In the genomic region with DNA sequence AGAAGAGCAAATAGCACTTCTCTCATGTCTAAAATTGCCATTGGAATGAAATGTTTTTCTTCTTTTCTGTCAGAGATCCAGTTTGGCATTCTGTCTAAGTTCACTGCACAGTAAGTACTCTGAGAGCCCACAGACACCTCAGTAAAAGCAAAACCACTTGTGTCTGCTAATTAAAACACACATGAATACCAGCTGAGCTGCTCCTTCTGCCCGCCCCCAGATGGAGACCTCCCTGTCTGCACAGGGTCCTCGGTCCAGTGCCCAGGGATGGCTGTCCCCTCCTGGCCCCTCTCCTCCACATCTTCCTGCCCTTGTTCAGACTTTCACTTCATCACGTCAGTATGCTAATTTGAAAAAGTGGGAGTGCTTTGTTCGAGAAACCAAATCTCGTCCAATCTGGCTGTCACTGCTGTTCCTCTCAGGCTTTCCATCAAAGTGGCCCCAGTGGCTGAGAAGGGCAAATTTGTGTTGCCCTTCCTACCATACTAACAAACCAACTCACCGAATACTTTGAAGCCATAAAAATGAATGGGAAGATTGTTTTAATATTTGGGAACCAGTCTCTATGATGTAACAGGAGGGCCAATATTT, we compare ENCODE assay signal across 17 cellular contexts. TPM values are rescaled to one million over a fixed set of nuclear protein-coding genes. Genes with fewer than 3 reads are reported as not detected.
DNase-seq lines count a peak whose midpoint lies in the region; ATAC-seq, FAIRE-seq and TF ChIP-seq lines count a peak whose summit lies in the region.
"Had no signal": no experiment of that assay in that cellular context is flagged by ENCODE, and none has a peak within 500 bp of the region (broad histone marks: within the 10 kb centered on the region; RNA-seq: fewer than 3 reads in every experiment).

No MANE protein-coding gene starts in this region.

- H3K23me2 ChIP-seq in H1 (ENCODE audit: low read depth, low read length): no peaks in the 10 kb centered on the region

- no peak overlapping the region for H3K4me3 ChIP-seq in H1 (ENCODE audit: extremely low read depth in 1 of 4, insufficient read depth in 2 of 4, low read depth in 3 of 4, low read length in 4 of 4)
- no peak overlapping the region for H3K4me3 ChIP-seq in Caco-2 (ENCODE audit: low read depth, low read length)
- H3K4me3 ChIP-seq: neural progenitor cell had no signal

- no peak overlapping the region for H3K27ac Mint-ChIP-seq in Caco-2 (ENCODE audit: unreplicated experiment)
- H3K27ac Mint-ChIP-seq: activated B cell treated with CpG ODN at 0.5 μM for 24 hours; activated naive CD4-positive, alpha-beta T cell treated with anti-CD3 and anti-CD28 coated beads for 36 hours; neural progenitor cell had no signal

- no peak for DNase-seq in Right ventricle myocardium inferior (ENCODE audit: missing footprints)
- DNase-seq in cardiac septum (ENCODE audit: low spot score): no peak
- DNase-seq in H1 (ENCODE audit: low read depth in 1 of 2, low spot score in 2 of 2): no peak
- peak; percentile 57 for DNase-seq in medulla oblongata (ENCODE audit: extremely low spot score)
- no peak for DNase-seq in LoVo (ENCODE audit: low spot score)
- no peak for DNase-seq in T-helper 1 cell
- DNase-seq in Caco-2: no peak
- no peak for DNase-seq in stimulated activated naive CD8-positive, alpha-beta T cell treated with anti-CD3 and anti-CD28 coated beads, Interleukin-15, Interleukin-2, amounts not matched to agents 100 U/mL and 50 U/mL, for 24 hours
- DNase-seq: ACHN; activated B cell treated with CpG ODN at 0.5 μM for 24 hours; activated naive CD4-positive, alpha-beta T cell treated with anti-CD3 and anti-CD28 coated beads for 36 hours; central memory CD4-positive, alpha-beta T cell; MM.1S; spleen had no signal

- CTCF ChIA-PET in H1 (lab: Charles Lee; ENCODE audit: partially characterized antibody) (interaction anchor here (1.1 to 1.9 kb wide), 3 partner anchors 23 to 230 kb away, joined by 3 to 4 read pairs (median 3); no protein-coding TSS in a partner anchor), Caco-2 (lab: Charles Lee) (no interaction called here)

- no peaks in the 10 kb centered on the region for H3K79me1 ChIP-seq in H1 (ENCODE audit: low read depth, low read length)

- no peak for TF ChIP-seq EP300 in H1 (IDR thresholded peaks at IDR 0.05; ENCODE audit: borderline replicate concordance in 1 of 2, low read depth in 2 of 2, low read length in 2 of 2)

- BruUV-seq in Caco-2 (replicated peaks; lab: Mats Ljungman, UMichigan): no TSS peak

- H3K27me3 ChIP-seq in H1 (replicated peaks in 1 of 4; ENCODE audit: control insufficient read depth in 3 of 4, extremely low read depth in 1 of 4, insufficient read depth in 3 of 4, low read length in 3 of 4): no peaks in the 10 kb centered on the region
- no peaks in the 10 kb centered on the region for H3K27me3 ChIP-seq in Caco-2 (replicated peaks; ENCODE audit: control insufficient read depth, insufficient read depth, low read length)
- H3K27me3 ChIP-seq: neural progenitor cell, spleen had no signal

- H2BK20ac ChIP-seq in H1 (ENCODE audit: low read length): no peak overlapping the region

- no peak overlapping the region for H3K4me3 Mint-ChIP-seq in Caco-2 (ENCODE audit: unreplicated experiment)
- H3K4me3 Mint-ChIP-seq: activated B cell treated with CpG ODN at 0.5 μM for 24 hours; activated naive CD4-positive, alpha-beta T cell treated with anti-CD3 and anti-CD28 coated beads for 36 hours; neural progenitor cell had no signal

- H3K9me3 ChIP-seq in H1 (ENCODE audit: insufficient read depth in 2 of 2, low read depth in 1 of 2, low read length in 1 of 2): no peaks in the 10 kb centered on the region
- no peaks in the 10 kb centered on the region for H3K9me3 ChIP-seq in Caco-2
- H3K9me3 ChIP-seq: spleen had no signal

- 93% methylated on average over 6 of the region's 6 CpGs; no CpG with 5 or more reads in 1 of the 2 experiments for WGBS in H1 (ENCODE audit: extremely low coverage in 1 of 2, insufficient coverage in 1 of 2, insufficient read length in 1 of 2, insufficient replicate concordance in 2 of 2, low coverage in 1 of 2, low lambda C conversion rate in 2 of 2, missing lambda C conversion rate in 1 of 2), 2 experiments

- TF ChIP-seq POLR2A in H1 (IDR thresholded peaks at IDR 0.05; ENCODE audit: control extremely low read depth in 1 of 2, low read depth in 2 of 2, low read length in 2 of 2): no peak

- no peak overlapping the region for H2BK15ac ChIP-seq in H1 (ENCODE audit: low read length)

- H3K4ac ChIP-seq in H1 (replicated peaks; ENCODE audit: insufficient read length, low read depth, low read length): no peak overlapping the region

- peak; percentile 72 for ATAC-seq in Right ventricle myocardium inferior
- ATAC-seq in stimulated activated naive CD8-positive, alpha-beta T cell treated with anti-CD3 and anti-CD28 coated beads, Interleukin-15, Interleukin-2, amounts not matched to agents 100 U/mL and 50 U/mL, for 24 hours: no peak

- H2AFZ ChIP-seq in H1 (ENCODE audit: low read length): 0 out of 2 replicates have a peak overlapping the region, but pooled peaks have one; percentile 12
- H2AFZ ChIP-seq: neural progenitor cell had no signal

- FAIRE-seq in H1 (lab: Jason Lieb, UNC): no peak
- FAIRE-seq: endothelial cell of umbilical vein had no signal

- H3K79me2 ChIP-seq in H1 (ENCODE audit: control insufficient read depth in 1 of 2, insufficient read depth in 2 of 2, low read length in 2 of 2): no peaks in the 10 kb centered on the region

- H3K23ac ChIP-seq in H1 (ENCODE audit: insufficient read length): no peak overlapping the region

- H2BK5ac ChIP-seq in H1 (ENCODE audit: low read depth, low read length): no peak overlapping the region

- H4K5ac ChIP-seq in H1 (ENCODE audit: insufficient read length, low read depth, low read length): no peak overlapping the region

- H3K9ac ChIP-seq in H1 (replicated peaks in 1 of 4; ENCODE audit: extremely low read depth in 1 of 4, low read depth in 3 of 4, low read length in 3 of 4): no peak overlapping the region
- H3K9ac ChIP-seq: neural progenitor cell had no signal

- POLR2A ChIA-PET in H1 (lab: Charles Lee; ENCODE audit: partially characterized antibody): no interaction called here
- POLR2A ChIA-PET in Caco-2 (lab: Charles Lee): no interaction called here

- TF ChIP-seq CTCF in H1 (IDR thresholded peaks at IDR 0.05; ENCODE audit: control extremely low read depth in 1 of 3, insufficient read depth in 1 of 3, low read depth in 1 of 3, low read length in 3 of 3) (no peak), Caco-2 (IDR thresholded peaks at IDR 0.05; ENCODE audit: insufficient read depth in 1 of 2, low read depth in 1 of 2, low read length in 1 of 2, severe bottlenecking in 1 of 2, unreplicated experiment in 1 of 2) (no peak)

- H3K36me3 Mint-ChIP-seq in Caco-2 (ENCODE audit: insufficient read depth, unreplicated experiment): peaks cover 4% of the 10 kb centered on the region

- H2BK12ac ChIP-seq in H1 (ENCODE audit: low read depth, low read length): no peak overlapping the region

- H3K27me3 Mint-ChIP-seq in Caco-2 (ENCODE audit: insufficient read depth, unreplicated experiment): no peaks in the 10 kb centered on the region
- H3K27me3 Mint-ChIP-seq: activated B cell treated with CpG ODN at 0.5 μM for 24 hours had no signal

- H4K20me1 ChIP-seq in H1 (replicated peaks in 1 of 2; ENCODE audit: control insufficient read depth in 1 of 2, insufficient read depth in 2 of 2, low read length in 2 of 2): no peaks in the 10 kb centered on the region

- no peak for TF ChIP-seq RAD21 in H1 (IDR thresholded peaks at IDR 0.05 in 1 of 2, conservative IDR thresholded peaks at IDR 0.05 in 1 of 2; ENCODE audit: low read depth in 2 of 2, low read length in 2 of 2)

- peaks cover 0 to 11% (median 9%) of the 10 kb centered on the region in 4 experiments; a peak in 5 of 7 replicates for H3K4me1 ChIP-seq in H1 (replicated peaks in 1 of 4; ENCODE audit: control insufficient read depth in 3 of 4, insufficient read depth in 4 of 4, low read length in 3 of 4)
- peaks cover 15% of the 10 kb centered on the region for H3K4me1 ChIP-seq in Caco-2

- H3K56ac ChIP-seq in H1 (replicated peaks; ENCODE audit: insufficient read length, low read depth, low read length): no peak overlapping the region

- no peak overlapping the region for H3K18ac ChIP-seq in H1 (ENCODE audit: extremely low read depth, low read length)

- H4K91ac ChIP-seq in H1 (replicated peaks; ENCODE audit: insufficient read length, low read length): no peak overlapping the region

- H3K4me1 Mint-ChIP-seq in Caco-2 (ENCODE audit: low read depth, unreplicated experiment): peaks cover 18% of the 10 kb centered on the region

- no peak overlapping the region for H4K8ac ChIP-seq in H1 (ENCODE audit: extremely low read depth, insufficient read depth, low read length)

- intact Hi-C loops in Right ventricle myocardium inferior (cut with DNase I): no loop called here
- intact Hi-C loops in cardiac septum (cut with DNase I): no loop called here
- intact Hi-C loops in Caco-2 (cut with micrococcal nuclease; ENCODE audit: unreplicated experiment): loop anchor here (5.0 kb wide), 1 partner anchor 43 kb away; a partner anchor contains a TSS

- H3K4me2 ChIP-seq in H1 (ENCODE audit: insufficient read depth in 1 of 2, low read depth in 2 of 2, low read length in 2 of 2): no peak overlapping the region
- H3K4me2 ChIP-seq: neural progenitor cell had no signal

- H3K36me3 ChIP-seq in H1 (ENCODE audit: control insufficient read depth in 2 of 4, insufficient read depth in 4 of 4, low read length in 3 of 4) (no peaks in the 10 kb centered on the region), Caco-2 (ENCODE audit: control insufficient read depth, insufficient read depth, low read length) (no peaks in the 10 kb centered on the region)
- H3K36me3 ChIP-seq: spleen had no signal

- no peak overlapping the region for H3K14ac ChIP-seq in H1 (ENCODE audit: insufficient read length)

- no peak overlapping the region for H2BK120ac ChIP-seq in H1 (replicated peaks; ENCODE audit: low read depth, low read length)

- H2AK5ac ChIP-seq in H1 (ENCODE audit: low read depth, low read length): no peak overlapping the region

- peaks cover 14% of the 10 kb centered on the region for H3K9me3 Mint-ChIP-seq in Caco-2 (ENCODE audit: unreplicated experiment)
- H3K9me3 Mint-ChIP-seq: activated B cell treated with CpG ODN at 0.5 μM for 24 hours; activated naive CD4-positive, alpha-beta T cell treated with anti-CD3 and anti-CD28 coated beads for 36 hours; neural progenitor cell had no signal

- H3K27ac ChIP-seq in H1 (ENCODE audit: low read depth, low read length): no peak overlapping the region

RNA-seq across cellular contexts. Expression of a gene that starts 43.5 kb away (rescaled TPM):
- total RNA-seq in Right ventricle myocardium inferior: not detected
- total RNA-seq in cardiac septum: not detected
- total RNA-seq in H1 (2021; fragmentation: NEBNext Ultra II Directional; extraction: Animal tissue kit (Norgen Biotek cat#: 25700)): 0.26 and 0.33 TPM in 2 replicates
- 0.39 and 0.45 TPM in 2 replicates for polyA plus RNA-seq in H1 (2011; rRNA removed)
- 0.66 TPM for polyA plus RNA-seq in H1 (2011; cell fraction: cytosol; rRNA removed)
- polyA plus RNA-seq in H1 (2011; cell fraction: nucleus; rRNA removed): 0.37 TPM
- polyA plus RNA-seq in H1 (2012, experiment 1 of 2): 0.39 to 1.1 TPM (median 0.57 TPM) in 4 replicates
- 0.21 TPM for polyA plus RNA-seq in H1 (2012, experiment 2 of 2)
- polyA plus RNA-seq in H1 (2013, experiment 1 of 2): 0.10 TPM
- polyA plus RNA-seq in H1 (2013, experiment 2 of 2): 0.09 TPM
- 1.3 and 1.4 TPM in 2 replicates for polyA minus RNA-seq in H1 (2011; rRNA and poly(A)+ RNA removed)
- polyA minus RNA-seq in H1 (2011; cell fraction: cytosol; rRNA and poly(A)+ RNA removed): 0.73 TPM
- polyA minus RNA-seq in H1 (2011; cell fraction: nucleus; rRNA and poly(A)+ RNA removed): 0.50 TPM
- 4.0 and 4.1 TPM in 2 replicates for total RNA-seq in Caco-2 (2022)
- total RNA-seq: activated B cell treated with CpG ODN at 0.5 μM for 24 hours; activated naive CD4-positive, alpha-beta T cell treated with anti-CD3 and anti-CD28 coated beads for 36 hours; endothelial cell of umbilical vein; liver had no signal
- polyA plus RNA-seq: endothelial cell of umbilical vein, liver had no signal
